Comparison of ENCODE assay signal across 8 cellular contexts in genomic region chr12:62603061-62603810, GRCh38.
DNase-seq lines count a peak whose midpoint lies in the region; ATAC-seq lines count a peak whose summit lies in the region.

No MANE protein-coding gene starts in this region.

- ATAC-seq in HG03457 (IDR thresholded peaks at IDR 0.05; ENCODE audit: unreplicated experiment) (peak; percentile 49), memory B cell (ENCODE audit: low read depth) (peak; percentile 53)
- peak; percentile 82 for ATAC-seq in activated CD8-positive, alpha-beta T cell treated with anti-CD3 and anti-CD28 coated beads, Interleukin-2, amount 10 ng/mL, durations not matched to agents 7 days and 5 days

- peaks cover 35% of the 10 kb centered on the region for H3K4me1 Mint-ChIP-seq in activated CD8-positive, alpha-beta T cell treated with anti-CD3 and anti-CD28 coated beads, Interleukin-2, amount 10 ng/mL, durations not matched to agents 7 days and 5 days (ENCODE audit: low read depth)
- peaks cover 11% of the 10 kb centered on the region for H3K4me1 Mint-ChIP-seq in memory B cell

- no peaks in the 10 kb centered on the region for H3K9me3 Mint-ChIP-seq in activated CD8-positive, alpha-beta T cell treated with anti-CD3 and anti-CD28 coated beads, Interleukin-2, amount 10 ng/mL, durations not matched to agents 7 days and 5 days (ENCODE audit: insufficient read depth)
- no peaks in the 10 kb centered on the region for H3K9me3 Mint-ChIP-seq in memory B cell

- H3K27me3 Mint-ChIP-seq in activated CD8-positive, alpha-beta T cell treated with anti-CD3 and anti-CD28 coated beads, Interleukin-2, amount 10 ng/mL, durations not matched to agents 7 days and 5 days (ENCODE audit: low read depth), result no peaks in the 10 kb centered on the region
- no peaks in the 10 kb centered on the region for H3K27me3 Mint-ChIP-seq in memory B cell

- peak overlapping the region; percentile 98 for H3K27ac Mint-ChIP-seq in activated CD8-positive, alpha-beta T cell treated with anti-CD3 and anti-CD28 coated beads, Interleukin-2, amount 10 ng/mL, durations not matched to agents 7 days and 5 days
- peak overlapping the region; percentile 100 for H3K27ac Mint-ChIP-seq in memory B cell

- POLR2A ChIA-PET in activated CD8-positive, alpha-beta T cell treated with anti-CD3 and anti-CD28 coated beads, Interleukin-2, amount 10 ng/mL, durations not matched to agents 7 days and 5 days (lab: Charles Lee), result interaction anchor here (0.5 to 2.7 kb wide), 25 partner anchors 10 to 352 kb away, joined by 3 to 15 read pairs (median 5); partner anchors contain the start of genes MON2 and USP15

- H3K4me3 Mint-ChIP-seq in activated CD8-positive, alpha-beta T cell treated with anti-CD3 and anti-CD28 coated beads, Interleukin-2, amount 10 ng/mL, durations not matched to agents 7 days and 5 days, result peak overlapping the region; percentile 82
- peak overlapping the region; percentile 89 for H3K4me3 Mint-ChIP-seq in memory B cell

- CTCF ChIA-PET in activated CD8-positive, alpha-beta T cell treated with anti-CD3 and anti-CD28 coated beads, Interleukin-2, amount 10 ng/mL, durations not matched to agents 7 days and 5 days (lab: Charles Lee), result interaction anchor here (0.8 to 3.6 kb wide), 11 partner anchors 12 to 347 kb away, joined by 3 to 23 read pairs (median 5); partner anchors contain the start of genes MON2 and USP15

- H3K36me3 Mint-ChIP-seq in activated CD8-positive, alpha-beta T cell treated with anti-CD3 and anti-CD28 coated beads, Interleukin-2, amount 10 ng/mL, durations not matched to agents 7 days and 5 days (ENCODE audit: low read depth), result peaks cover 33% of the 10 kb centered on the region
- peaks cover 2% of the 10 kb centered on the region for H3K36me3 Mint-ChIP-seq in memory B cell

- DNase-seq in CD1c-positive myeloid dendritic cell (ENCODE audit: extremely low spot score) (peak; percentile 89), GM19240 (ENCODE audit: insufficient read length, low spot score) (peak; percentile 5), NCI-H748 (lab: John Stamatoyannopoulos, UW; ENCODE audit: unreplicated experiment) (peak; percentile 94), memory B cell (ENCODE audit: low spot score in 2 of 2) (peak; percentile 81 to 83)
- DNase-seq in activated CD8-positive, alpha-beta T cell treated with anti-CD3 and anti-CD28 coated beads, Interleukin-2, amount 10 ng/mL, durations not matched to agents 7 days and 5 days, result peak; percentile 86
- DNase-seq in effector CD4-positive, alpha-beta T cell, result peak; percentile 75
- DNase-seq in stimulated activated CD8-positive, alpha-beta memory T cell treated with anti-CD3 and anti-CD28 coated beads, Interleukin-12 subunit alpha, Interleukin-12 subunit beta, amount 100 ng/mL, for 1 hour (ENCODE audit: low read depth), result peak; percentile 65

Comparison
In these comparisons a context has a peak if more than half of its experiments do, and no peak if none do; other contexts are left out.
1. Peak in every context shown above with its lines: DNase-seq and ATAC-seq.
2. DNase-seq: peak in every context shown above with its lines; median percentile 94 in NCI-H748; 89 in CD1c-positive myeloid dendritic cell; 86 in activated CD8-positive, alpha-beta T cell treated with anti-CD3 and anti-CD28 coated beads, Interleukin-2, amount 10 ng/mL, durations not matched to agents 7 days and 5 days; 82 in memory B cell; 75 in effector CD4-positive, alpha-beta T cell; 65 in stimulated activated CD8-positive, alpha-beta memory T cell treated with anti-CD3 and anti-CD28 coated beads, Interleukin-12 subunit alpha, Interleukin-12 subunit beta, amount 100 ng/mL, for 1 hour; 5 in GM19240.